8 cellular contexts compared by ENCODE assay signal in the genomic region with DNA sequence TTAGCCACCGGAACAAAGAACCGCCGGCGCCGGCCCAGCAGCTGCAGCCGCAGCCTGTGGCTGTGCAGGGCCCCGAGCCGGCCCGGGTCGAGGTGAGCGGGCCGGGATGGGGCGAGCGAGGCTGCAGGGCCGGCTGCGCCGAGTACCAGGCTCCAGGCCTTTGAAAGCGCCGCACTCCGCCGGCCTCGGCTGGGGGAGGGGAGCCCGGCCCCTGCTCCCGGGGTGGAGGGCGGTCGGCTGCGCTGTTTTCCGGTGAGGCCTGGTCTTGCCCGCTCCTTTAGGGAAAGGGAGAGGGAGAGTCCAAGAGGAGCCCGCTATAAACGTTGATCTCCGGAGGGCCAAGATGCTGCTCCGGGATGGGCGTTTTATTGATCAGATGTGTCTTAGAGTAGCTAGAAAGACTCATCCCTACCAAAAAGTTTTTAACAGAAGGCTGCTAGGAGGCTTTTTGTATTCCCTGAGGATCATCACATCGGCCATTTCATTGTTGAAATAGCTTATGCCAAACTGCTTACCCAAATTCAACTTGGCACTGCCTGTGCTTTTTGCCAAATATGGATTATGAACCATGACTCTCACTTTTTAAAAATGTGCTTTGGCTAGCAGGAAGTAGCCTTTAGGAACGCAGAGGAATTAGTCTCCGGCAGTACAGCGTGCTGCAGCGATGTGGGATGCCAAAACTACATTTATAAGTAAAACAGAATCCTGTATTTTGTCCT. TPM values are rescaled to one million over a fixed set of nuclear protein-coding genes. Genes with fewer than 3 reads are reported as not detected.
A peak's percentile ranks its signal among the peaks of the same experiment; 100 is the strongest.
DNase-seq lines count a peak whose midpoint lies in the region; ATAC-seq and TF ChIP-seq lines count a peak whose summit lies in the region.

No MANE protein-coding gene starts in this region.

- CTCF ChIA-PET in OCI-LY7 (lab: Charles Lee; ENCODE audit: unreplicated experiment) = no interaction called here
- CTCF ChIA-PET in activated naive CD4-positive, alpha-beta T cell treated with anti-CD3 and anti-CD28 coated beads, Interleukin-2, amount 10 ng/mL, durations not matched to agents 7 days and 5 days (lab: Charles Lee) = interaction anchor here (1.6 kb wide), 1 partner anchor 50 kb away, joined by 4 read pairs; a partner anchor contains a TSS

- peaks cover 29% of the 10 kb centered on the region for H3K36me3 Mint-ChIP-seq in activated naive CD4-positive, alpha-beta T cell treated with anti-CD3 and anti-CD28 coated beads, Interleukin-2, amount 10 ng/mL, durations not matched to agents 7 days and 5 days

- peak overlapping the region; percentile 89 for H3K4me3 Mint-ChIP-seq in activated naive CD4-positive, alpha-beta T cell treated with anti-CD3 and anti-CD28 coated beads, Interleukin-2, amount 10 ng/mL, durations not matched to agents 7 days and 5 days

- peak overlapping the region; percentile 94 for H3K27ac Mint-ChIP-seq in activated naive CD4-positive, alpha-beta T cell treated with anti-CD3 and anti-CD28 coated beads, Interleukin-2, amount 10 ng/mL, durations not matched to agents 7 days and 5 days

- H3K79me2 ChIP-seq in OCI-LY7 (ENCODE audit: insufficient read depth, low read depth, low read length) = peaks cover 53% of the 10 kb centered on the region
- peaks cover 53% of the 10 kb centered on the region for H3K79me2 ChIP-seq in osteoblast (ENCODE audit: insufficient read depth, low read length)

- H4K20me1 ChIP-seq in OCI-LY7 (ENCODE audit: insufficient read depth, low read length) = peaks cover 27% of the 10 kb centered on the region
- peaks cover 45% of the 10 kb centered on the region for H4K20me1 ChIP-seq in osteoblast (ENCODE audit: insufficient read depth, low read length)

- H3K27me3 ChIP-seq in osteoblast (ENCODE audit: insufficient read depth, low read length) = no peaks in the 10 kb centered on the region

- H2AFZ ChIP-seq in OCI-LY7 (ENCODE audit: low read length) (peak overlapping the region; percentile 21), osteoblast (ENCODE audit: low read length) (peak overlapping the region; percentile 47)

- intact Hi-C loops in OCI-LY7 (cut with micrococcal nuclease; ENCODE audit: unreplicated experiment) = loop anchor here (10.0 kb wide), 2 partner anchors 648 to 1038 kb away; a partner anchor contains a TSS

- no peaks in the 10 kb centered on the region for H3K9me2 ChIP-seq in OCI-LY7 (ENCODE audit: insufficient read depth, low read length)

- ATAC-seq in GM18511 (IDR thresholded peaks at IDR 0.05; ENCODE audit: unreplicated experiment) (peak; percentile 33), HG03025 (IDR thresholded peaks at IDR 0.05; ENCODE audit: low FRiP score, unreplicated experiment) (peak; percentile 20)

- H3K36me3 ChIP-seq in OCI-LY7 (ENCODE audit: insufficient read depth, low read length) = peaks cover 46% of the 10 kb centered on the region
- peaks cover 25% of the 10 kb centered on the region for H3K36me3 ChIP-seq in osteoblast (ENCODE audit: insufficient read depth, low read length)

- H3K27me3 Mint-ChIP-seq in activated naive CD4-positive, alpha-beta T cell treated with anti-CD3 and anti-CD28 coated beads, Interleukin-2, amount 10 ng/mL, durations not matched to agents 7 days and 5 days = no peaks in the 10 kb centered on the region

- H3K9me3 Mint-ChIP-seq in activated naive CD4-positive, alpha-beta T cell treated with anti-CD3 and anti-CD28 coated beads, Interleukin-2, amount 10 ng/mL, durations not matched to agents 7 days and 5 days = no peaks in the 10 kb centered on the region

- DNase-seq in ACHN = peak; percentile 30
- DNase-seq in OCI-LY7 (ENCODE audit: low spot score) = peak; percentile 70
- peak; percentile 45 for DNase-seq in activated naive CD4-positive, alpha-beta T cell treated with anti-CD3 and anti-CD28 coated beads, Interleukin-2, amount 10 ng/mL, durations not matched to agents 7 days and 5 days
- DNase-seq in germinal center (ENCODE audit: low spot score) = peak; percentile 63
- peak; percentile 92 for DNase-seq in osteoblast (ENCODE audit: insufficient read length, low spot score, missing footprints)
- no peak for DNase-seq in NCI-H2196 treated with DMSO at 0.1 percent for 48 hours (lab: John Stamatoyannopoulos, UW; ENCODE audit: unreplicated experiment)

- POLR2A ChIA-PET in OCI-LY7 (lab: Charles Lee) = interaction anchor here (0.6 to 3.4 kb wide), 6 partner anchors 14 to 987 kb away, joined by 3 to 25 read pairs (median 4); no protein-coding TSS in a partner anchor

- in situ Hi-C loops in ACHN (cut with HindIII; ENCODE audit: low pct_ligation_motif_present, low pct_unique_long_range_greater_than_20kb, low sequenced_read_pairs) = no loop called here

- H3K4me2 ChIP-seq in OCI-LY7 (ENCODE audit: low read length) (peak overlapping the region; percentile 97), osteoblast (ENCODE audit: insufficient read depth, low read length) (peak overlapping the region; percentile 96)

- H3K4me1 ChIP-seq in OCI-LY7 (ENCODE audit: insufficient read depth, low read length, poor library complexity, severe bottlenecking) (peaks cover 37% of the 10 kb centered on the region), osteoblast (ENCODE audit: insufficient read depth, low read length) (peaks cover 19% of the 10 kb centered on the region)

- H3K27ac ChIP-seq in OCI-LY7 (ENCODE audit: low read depth, low read length, poor library complexity, severe bottlenecking) (peak overlapping the region; percentile 81), osteoblast (ENCODE audit: low read depth, low read length) (peak overlapping the region; percentile 92)

- H3K4me3 ChIP-seq in OCI-LY7 (ENCODE audit: low read depth, low read length, poor library complexity, severe bottlenecking) (peak overlapping the region; percentile 99), osteoblast (ENCODE audit: insufficient read depth, low read length) (peak overlapping the region; percentile 81)

- peaks cover 51% of the 10 kb centered on the region for H3K4me1 Mint-ChIP-seq in activated naive CD4-positive, alpha-beta T cell treated with anti-CD3 and anti-CD28 coated beads, Interleukin-2, amount 10 ng/mL, durations not matched to agents 7 days and 5 days

- H3K9me3 ChIP-seq in OCI-LY7 (ENCODE audit: low read length) (no peaks in the 10 kb centered on the region), osteoblast (ENCODE audit: low read depth, low read length) (no peaks in the 10 kb centered on the region)

- TF ChIP-seq CTCF in OCI-LY7 (conservative IDR thresholded peaks at IDR 0.05; ENCODE audit: low read length) (no peak), osteoblast (IDR thresholded peaks at IDR 0.05; ENCODE audit: extremely low read depth, low read depth, low read length) (no peak)

- BruUV-seq in OCI-LY7 (replicated peaks; lab: Mats Ljungman, UMichigan) = no TSS peak

RNA-seq across cellular contexts. Expression of a gene that starts 0.7 kb away (rescaled TPM):
- total RNA-seq in OCI-LY7 (2014; rRNA removed; shearing (Covaris generic)) = 67.1 and 70.8 TPM in 2 replicates
- total RNA-seq in OCI-LY7 (2022) (86.1 and 94.0 TPM in 2 replicates), osteoblast (151 and 163 TPM in 2 replicates)

RNA-seq across cellular contexts. Expression of a gene that starts 50.4 kb away (rescaled TPM):
- total RNA-seq in OCI-LY7 (2014; rRNA removed; shearing (Covaris generic)) = 3.9 and 5.9 TPM in 2 replicates
- 11.4 and 15.3 TPM in 2 replicates for total RNA-seq in OCI-LY7 (2022)
- 10.6 and 13.0 TPM in 2 replicates for total RNA-seq in osteoblast
